Comparison of ENCODE assay signal across 8 cellular contexts in genomic region chr7:138460176-138460648, GRCh38. TPM values are rescaled to one million over a fixed set of nuclear protein-coding genes. Genes with fewer than 3 reads are reported as not detected.
A peak's percentile ranks its signal among the peaks of the same experiment; 100 is the strongest.
DNase-seq lines count a peak whose midpoint lies in the region; TF ChIP-seq lines count a peak whose summit lies in the region.

Gene TRIM24, plus strand, starts transcription at chr7:138460259. Its CDS starts 290 bp downstream, at chr7:138460549.

- H3K36me3 ChIP-seq in H7 (replicated peaks; ENCODE audit: control insufficient read depth, insufficient read depth, low read length): peaks cover 2% of the 10 kb centered on the region

- peak within 1 kb of the TSS; percentile 88 for H3K4me3 Mint-ChIP-seq in progenitor cell of endocrine pancreas (ENCODE audit: low read depth)

- H3K27me3 Mint-ChIP-seq in progenitor cell of endocrine pancreas: no peaks in the 10 kb centered on the region

- CTCF ChIA-PET in activated CD8-positive, alpha-beta memory T cell treated with anti-CD3 and anti-CD28 coated beads for 36 hours (lab: Charles Lee): interaction anchor here (0.6 kb wide), 1 partner anchor 175 kb away, joined by 3 read pairs; no protein-coding TSS in a partner anchor

- H3K36me3 Mint-ChIP-seq in progenitor cell of endocrine pancreas (ENCODE audit: insufficient read depth): peaks cover 25% of the 10 kb centered on the region

- H3K27me3 ChIP-seq in H7 (ENCODE audit: control insufficient read depth, insufficient read depth, low read length): no peaks in the 10 kb centered on the region

- TF ChIP-seq CTCF in progenitor cell of endocrine pancreas (IDR thresholded peaks at IDR 0.05; ENCODE audit: unreplicated experiment): no peak

- peak within 1 kb of the TSS; percentile 92 for H3K4me3 ChIP-seq in H7 (ENCODE audit: insufficient read depth, low read depth, low read length)

- peak; percentile 91 for DNase-seq in NCI-H2029 treated with DMSO at 0.1 percent for 48 hours (lab: John Stamatoyannopoulos, UW)
- no peak for DNase-seq in NCI-H2029 (lab: John Stamatoyannopoulos, UW)
- DNase-seq in H7: peak; percentile 98
- peak; percentile 96 to 97 for DNase-seq in Kasumi-1 (lab: John Stamatoyannopoulos, UW)
- no peak for DNase-seq in glomerular endothelial cell (ENCODE audit: extremely low read depth, low read depth, low spot score)
- DNase-seq in progenitor cell of endocrine pancreas (ENCODE audit: low spot score, unreplicated experiment): no peak
- DNase-seq in germinal center (ENCODE audit: low spot score): no peak

- POLR2A ChIA-PET in activated CD8-positive, alpha-beta memory T cell treated with anti-CD3 and anti-CD28 coated beads for 36 hours (lab: Charles Lee): interaction anchor here (1.0 kb wide), 1 partner anchor 21 kb away, joined by 3 read pairs; no protein-coding TSS in a partner anchor

- H3K4me1 Mint-ChIP-seq in progenitor cell of endocrine pancreas (ENCODE audit: low read depth): peaks cover 17% of the 10 kb centered on the region

- H3K27ac Mint-ChIP-seq in progenitor cell of endocrine pancreas: peak within 1 kb of the TSS; percentile 94

- H3K9me3 Mint-ChIP-seq in progenitor cell of endocrine pancreas (ENCODE audit: low read depth): peaks cover 9% of the 10 kb centered on the region

RNA-seq across cellular contexts. Expression of gene TRIM24, which starts in this region (rescaled TPM):
- 102 and 132 TPM in 2 replicates for total RNA-seq in H7 (2014; rRNA removed; shearing (Covaris generic))
- total RNA-seq in activated CD8-positive, alpha-beta memory T cell treated with anti-CD3 and anti-CD28 coated beads for 36 hours: 10 to 100 TPM; 15.6 to 16.0 TPM
- total RNA-seq in glomerular endothelial cell: 44.8 and 65.3 TPM in 2 replicates
- 112 and 114 TPM in 2 replicates for total RNA-seq in progenitor cell of endocrine pancreas

Comparison
In these comparisons a context has a peak if more than half of its experiments do, and no peak if none do; other contexts are left out.
1. DNase-seq: peak in NCI-H2029 treated with DMSO at 0.1 percent for 48 hours (single experiment), H7 (single experiment) and Kasumi-1 (2 of 2); none in NCI-H2029 (single experiment), glomerular endothelial cell (single experiment), progenitor cell of endocrine pancreas (single experiment) and germinal center (single experiment).